Comparison of ENCODE assay signal across 8 cellular contexts in the genomic region with DNA sequence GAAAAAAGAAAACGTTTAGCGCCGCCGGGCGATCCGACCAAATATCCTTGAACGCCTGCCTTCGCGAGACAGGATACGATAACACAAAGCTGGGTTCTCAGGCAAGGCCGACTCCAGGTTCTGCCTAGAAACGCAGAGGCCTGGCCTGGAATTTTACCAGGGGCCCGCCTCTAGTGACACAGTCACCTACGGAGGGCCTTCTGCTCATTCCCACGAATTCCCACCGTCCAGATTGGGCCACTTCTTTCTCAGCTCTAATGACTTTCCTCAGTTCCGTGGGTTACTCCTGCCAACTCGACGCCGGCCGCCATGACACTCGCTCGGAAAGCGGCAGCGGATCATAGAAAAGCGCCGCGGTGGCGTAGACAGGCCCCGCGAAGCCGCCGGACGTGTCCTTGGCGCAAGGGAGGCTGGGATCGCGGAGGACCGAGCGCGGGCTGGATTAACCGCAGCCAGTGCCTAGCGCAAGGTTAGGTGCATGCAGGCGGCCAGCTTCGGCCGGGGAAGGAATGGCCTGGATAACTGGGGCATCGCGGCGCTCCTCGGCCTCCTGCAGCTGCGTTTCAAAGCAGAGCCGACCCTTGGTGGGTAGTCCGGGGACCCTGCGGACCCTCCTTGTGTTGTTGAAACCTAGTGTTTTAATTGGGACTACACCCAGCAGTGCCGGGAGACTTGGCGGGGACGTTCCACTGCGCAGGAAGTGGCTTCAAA. TPM values are rescaled to one million over a fixed set of nuclear protein-coding genes. Genes with fewer than 3 reads are reported as not detected.
DNase-seq lines count a peak whose midpoint lies in the region; ATAC-seq and TF ChIP-seq lines count a peak whose summit lies in the region.

A gene (minus strand): TSS at position 340 of the 711 bp plus-strand sequence. CDS start 374 bp downstream, outside the sequence.

- TF ChIP-seq CTCF in BJ (IDR thresholded peaks at IDR 0.05; ENCODE audit: insufficient read depth, low read depth, low read length): no peak

- DNase-seq in BJ (ENCODE audit: low read depth) (peak; percentile 58), GM19240 (ENCODE audit: insufficient read length, low spot score) (peak; percentile 87), NCI-H526 (lab: John Stamatoyannopoulos, UW) (peak; percentile 72 to 96), cortex of kidney (lab: John Stamatoyannopoulos, UW) (peak; percentile 79), left lobe of liver (ENCODE audit: low spot score) (peak; percentile 97)
- DNase-seq in activated CD4-positive, alpha-beta T cell treated with anti-CD3 and anti-CD28 coated beads, Interleukin-2, amount 10 ng/mL, durations not matched to agents 7 days and 5 days: peak; percentile 95
- DNase-seq in stimulated activated CD4-positive, alpha-beta T cell treated with anti-CD3 and anti-CD28 coated beads, Interleukin-2, amount 100 ng/mL, for 4 hours (ENCODE audit: low read depth): peak; percentile 88

- H3K4me3 Mint-ChIP-seq in activated CD4-positive, alpha-beta T cell treated with anti-CD3 and anti-CD28 coated beads, Interleukin-2, amount 10 ng/mL, durations not matched to agents 7 days and 5 days: peak within 1 kb of the TSS; percentile 87

- H3K36me3 ChIP-seq in BJ (ENCODE audit: control insufficient read depth, insufficient read depth, low read length): no peaks in the 10 kb centered on the region; the same call in 1 of the 2 replicates

- H3K4me3 ChIP-seq in BJ (ENCODE audit: low read depth, low read length): peak within 1 kb of the TSS; percentile 75

- H3K36me3 Mint-ChIP-seq in activated CD4-positive, alpha-beta T cell treated with anti-CD3 and anti-CD28 coated beads, Interleukin-2, amount 10 ng/mL, durations not matched to agents 7 days and 5 days (ENCODE audit: low read depth): peaks cover 14% of the 10 kb centered on the region

- H3K27me3 Mint-ChIP-seq in activated CD4-positive, alpha-beta T cell treated with anti-CD3 and anti-CD28 coated beads, Interleukin-2, amount 10 ng/mL, durations not matched to agents 7 days and 5 days: no peaks in the 10 kb centered on the region

- POLR2A ChIA-PET in BJ (lab: Charles Lee): interaction anchor here (0.5 to 1.6 kb wide), 4 partner anchors 35 to 1155 kb away, joined by 3 to 13 read pairs (median 6); a partner anchor contains a TSS
- POLR2A ChIA-PET in activated CD4-positive, alpha-beta T cell treated with anti-CD3 and anti-CD28 coated beads, Interleukin-2, amount 10 ng/mL, durations not matched to agents 7 days and 5 days (lab: Charles Lee): interaction anchor here (0.6 to 0.9 kb wide), 6 partner anchors 16 to 1075 kb away, joined by 3 to 5 read pairs (median 3); no protein-coding TSS in a partner anchor

- ATAC-seq in HG03460 (IDR thresholded peaks at IDR 0.05; ENCODE audit: unreplicated experiment): peak; percentile 94
- ATAC-seq in left lobe of liver: peak; percentile 97

- H3K9me3 Mint-ChIP-seq in activated CD4-positive, alpha-beta T cell treated with anti-CD3 and anti-CD28 coated beads, Interleukin-2, amount 10 ng/mL, durations not matched to agents 7 days and 5 days: no peaks in the 10 kb centered on the region

- CTCF ChIA-PET in BJ (lab: Yijun Ruan, JAX): interaction anchor here (0.6 to 1.5 kb wide), 3 partner anchors 38 to 295 kb away, joined by 3 to 6 read pairs (median 3); a partner anchor contains a TSS
- CTCF ChIA-PET in activated CD4-positive, alpha-beta T cell treated with anti-CD3 and anti-CD28 coated beads, Interleukin-2, amount 10 ng/mL, durations not matched to agents 7 days and 5 days (lab: Charles Lee): interaction anchor here (0.7 to 1.7 kb wide), 8 partner anchors 16 to 1606 kb away, joined by 3 to 7 read pairs (median 4); a partner anchor contains a TSS

- no peaks in the 10 kb centered on the region for H3K27me3 ChIP-seq in BJ (ENCODE audit: control insufficient read depth, insufficient read depth, low read length)

- H3K4me1 Mint-ChIP-seq in activated CD4-positive, alpha-beta T cell treated with anti-CD3 and anti-CD28 coated beads, Interleukin-2, amount 10 ng/mL, durations not matched to agents 7 days and 5 days: peaks cover 43% of the 10 kb centered on the region

- peak within 1 kb of the TSS; percentile 98 for H3K27ac Mint-ChIP-seq in activated CD4-positive, alpha-beta T cell treated with anti-CD3 and anti-CD28 coated beads, Interleukin-2, amount 10 ng/mL, durations not matched to agents 7 days and 5 days

RNA-seq across cellular contexts. Expression of the gene that starts here (rescaled TPM):
- 14.7 and 20.2 TPM in 2 replicates for polyA plus RNA-seq in BJ (2011; rRNA removed)
- 44.9 and 50.0 TPM in 2 replicates for polyA minus RNA-seq in BJ (2011; rRNA and poly(A)+ RNA removed)
- total RNA-seq in activated CD4-positive, alpha-beta T cell treated with anti-CD3 and anti-CD28 coated beads, Interleukin-2, amount 10 ng/mL, durations not matched to agents 7 days and 5 days: 10 to 100 TPM; 43.6 to 44.7 TPM
- 29.8 TPM for total RNA-seq in left lobe of liver

Comparison
In these comparisons a context has a peak if more than half of its experiments do, and no peak if none do; other contexts are left out.
1. Peak in every context shown above with its lines: DNase-seq, ATAC-seq and H3K4me3 ChIP-seq.